Comparison of ENCODE assay signal across 8 cellular contexts in genomic region chr19:38656171-38656981, GRCh38. TPM values are rescaled to one million over a fixed set of nuclear protein-coding genes. Genes with fewer than 3 reads are reported as not detected.
A peak's percentile ranks its signal among the peaks of the same experiment; 100 is the strongest.
DNase-seq lines count a peak whose midpoint lies in the region; ATAC-seq lines count a peak whose summit lies in the region.

No MANE protein-coding gene starts in this region.

- H3K4me1 ChIP-seq in effector memory CD4-positive, alpha-beta T cell (ENCODE audit: control insufficient read depth, insufficient read depth, low read length, poor library complexity, severe bottlenecking): peaks cover 40% of the 10 kb centered on the region

- no peak overlapping the region for H3K4me3 ChIP-seq in effector memory CD4-positive, alpha-beta T cell (ENCODE audit: insufficient read depth, low read depth, low read length, poor library complexity, severe bottlenecking)

- H3K9me3 Mint-ChIP-seq in T-cell: no peaks in the 10 kb centered on the region

- CTCF ChIA-PET in T-cell (lab: Charles Lee): interaction anchor here in 1 of 2 donors (0.6 to 1.9 kb wide), 5 partner anchors 9 to 243 kb away, joined by 3 to 9 read pairs (median 4); partner anchors contain the start of genes ACTN4, NFKBIB and SIRT2

- peak overlapping the region; percentile 64 to 70 for H3K27ac Mint-ChIP-seq in T-cell

- peak overlapping the region; percentile 57 for H3K27ac ChIP-seq in effector memory CD4-positive, alpha-beta T cell (ENCODE audit: insufficient read depth, low read length, poor library complexity, severe bottlenecking)

- peaks cover 10 to 17% of the 10 kb centered on the region in 2 donors for H3K27me3 Mint-ChIP-seq in T-cell

- H3K27me3 ChIP-seq in effector memory CD4-positive, alpha-beta T cell (replicated peaks; ENCODE audit: control insufficient read depth, insufficient read depth, low read length, poor library complexity, severe bottlenecking): no peaks in the 10 kb centered on the region

- H3K4me3 Mint-ChIP-seq in T-cell: peak overlapping the region; percentile 26 to 67 (median 54)

- DNase-seq in EL (peak; percentile 65), T-cell (peak in 28 of 34 experiments; percentile 17 to 67 (median 42)), pons (ENCODE audit: low spot score) (peak; percentile 96), SK-N-DZ (ENCODE audit: low spot score) (no peak), NCI-H2107 treated with DMSO at 0.1 percent for 48 hours (lab: John Stamatoyannopoulos, UW; ENCODE audit: unreplicated experiment) (no peak)
- peak in 2 of 3 donors; percentile 30 to 51 for DNase-seq in effector memory CD4-positive, alpha-beta T cell

- no peaks in the 10 kb centered on the region for H3K36me3 ChIP-seq in effector memory CD4-positive, alpha-beta T cell (ENCODE audit: control insufficient read depth, insufficient read depth, low read length)

- H3K36me3 Mint-ChIP-seq in T-cell: peaks cover 16% of the 10 kb centered on the region

- no peaks in the 10 kb centered on the region for H3K9me3 ChIP-seq in effector memory CD4-positive, alpha-beta T cell (ENCODE audit: control insufficient read depth, low read length)

- peak; percentile 93 to 99 (median 94) for ATAC-seq in T-cell (replicated peaks in 1 of 4)
- ATAC-seq in GM21381 (IDR thresholded peaks at IDR 0.05; ENCODE audit: unreplicated experiment): no peak
- no peak for ATAC-seq in GM18520 (IDR thresholded peaks at IDR 0.05; ENCODE audit: unreplicated experiment)

- POLR2A ChIA-PET in T-cell (lab: Charles Lee): interaction anchor here in 1 of 2 donors (0.6 to 1.1 kb wide), 6 partner anchors 9 to 39 kb away, joined by 3 to 8 read pairs (median 3); partner anchors contain the start of gene ACTN4

- H3K4me1 Mint-ChIP-seq in T-cell: peaks cover 71 to 90% (median 72%) of the 10 kb centered on the region in 3 donors

RNA-seq across cellular contexts. Expression of gene ACTN4, which starts 8.9 kb away (rescaled TPM):
- total RNA-seq in T-cell: 100 to 1,000 TPM in 4 of 5 donors, 10 to 100 TPM in 1; 100.0 to 201 (median 175) TPM
- 85.3 and 95.3 TPM in 2 replicates for polyA plus RNA-seq in SK-N-DZ (2014; cell fraction: cytosol; rRNA removed)
- polyA plus RNA-seq in SK-N-DZ (2014; cell fraction: nucleus; rRNA removed): 124 and 196 TPM in 2 replicates

RNA-seq across cellular contexts. Expression of gene EIF3K, which starts 37.4 kb away (rescaled TPM):
- 100 to 1,000 TPM; 317 to 352 (median 319) TPM for total RNA-seq in T-cell
- polyA plus RNA-seq in SK-N-DZ (2014; cell fraction: cytosol; rRNA removed): 411 and 544 TPM in 2 replicates
- polyA plus RNA-seq in SK-N-DZ (2014; cell fraction: nucleus; rRNA removed): 281 and 323 TPM in 2 replicates

RNA-seq across cellular contexts. Expression of gene MAP4K1, which starts 38.6 kb away (rescaled TPM):
- 100 to 1,000 TPM; 243 to 417 (median 329) TPM for total RNA-seq in T-cell
- polyA plus RNA-seq in SK-N-DZ (2014; cell fraction: cytosol; rRNA removed): 6.8 and 22.6 TPM in 2 replicates
- 15.9 and 17.5 TPM in 2 replicates for polyA plus RNA-seq in SK-N-DZ (2014; cell fraction: nucleus; rRNA removed)

Comparison
In these comparisons a context has a peak if more than half of its experiments do, and no peak if none do; other contexts are left out.
1. DNase-seq: peak in EL (single experiment), T-cell (28 of 34), effector memory CD4-positive, alpha-beta T cell (2 of 3) and pons (single experiment); none in SK-N-DZ (single experiment) and NCI-H2107 treated with DMSO at 0.1 percent for 48 hours (single experiment).
2. ATAC-seq: peak in T-cell (4 of 4); none in GM21381 (single experiment) and GM18520 (single experiment).